1 cellular context compared by ENCODE assay signal in the genomic region with DNA sequence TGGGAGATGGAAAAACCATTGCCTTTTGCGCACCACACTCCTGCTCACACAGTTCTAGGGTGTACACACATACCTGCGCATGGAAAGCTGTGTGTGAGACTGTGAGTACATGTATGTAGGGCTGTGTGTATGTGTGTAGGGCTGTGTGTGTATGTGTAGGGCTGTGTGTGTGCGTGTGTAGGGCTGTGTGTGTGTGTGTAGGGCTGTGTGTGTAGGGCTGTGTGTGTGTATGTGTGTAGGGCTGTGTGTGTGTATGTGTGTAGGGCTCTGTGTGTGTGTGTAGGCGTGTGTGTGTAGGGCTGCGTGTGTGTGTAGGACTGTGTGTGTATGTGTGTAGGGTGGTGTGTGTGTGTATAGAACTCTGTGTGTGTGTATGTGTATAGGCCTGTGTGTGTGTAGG.
TF ChIP-seq lines count a peak whose summit lies in the region.

No MANE protein-coding gene starts in this region.

TF ChIP-seq in HEK293, 187 proteins besides CTCF, POLR2A, EP300 and RAD21:
- peak; percentile 44; the same call in 1 of the 2 replicates for TF ChIP-seq ZSCAN4 (tag by site-specific recombination; IDR thresholded peaks at IDR 0.05)
- no peak for TF ChIP-seq ZNF48 (tag by site-specific recombination; IDR thresholded peaks at IDR 0.05)
